8 cellular contexts compared by ENCODE assay signal in the genomic region with DNA sequence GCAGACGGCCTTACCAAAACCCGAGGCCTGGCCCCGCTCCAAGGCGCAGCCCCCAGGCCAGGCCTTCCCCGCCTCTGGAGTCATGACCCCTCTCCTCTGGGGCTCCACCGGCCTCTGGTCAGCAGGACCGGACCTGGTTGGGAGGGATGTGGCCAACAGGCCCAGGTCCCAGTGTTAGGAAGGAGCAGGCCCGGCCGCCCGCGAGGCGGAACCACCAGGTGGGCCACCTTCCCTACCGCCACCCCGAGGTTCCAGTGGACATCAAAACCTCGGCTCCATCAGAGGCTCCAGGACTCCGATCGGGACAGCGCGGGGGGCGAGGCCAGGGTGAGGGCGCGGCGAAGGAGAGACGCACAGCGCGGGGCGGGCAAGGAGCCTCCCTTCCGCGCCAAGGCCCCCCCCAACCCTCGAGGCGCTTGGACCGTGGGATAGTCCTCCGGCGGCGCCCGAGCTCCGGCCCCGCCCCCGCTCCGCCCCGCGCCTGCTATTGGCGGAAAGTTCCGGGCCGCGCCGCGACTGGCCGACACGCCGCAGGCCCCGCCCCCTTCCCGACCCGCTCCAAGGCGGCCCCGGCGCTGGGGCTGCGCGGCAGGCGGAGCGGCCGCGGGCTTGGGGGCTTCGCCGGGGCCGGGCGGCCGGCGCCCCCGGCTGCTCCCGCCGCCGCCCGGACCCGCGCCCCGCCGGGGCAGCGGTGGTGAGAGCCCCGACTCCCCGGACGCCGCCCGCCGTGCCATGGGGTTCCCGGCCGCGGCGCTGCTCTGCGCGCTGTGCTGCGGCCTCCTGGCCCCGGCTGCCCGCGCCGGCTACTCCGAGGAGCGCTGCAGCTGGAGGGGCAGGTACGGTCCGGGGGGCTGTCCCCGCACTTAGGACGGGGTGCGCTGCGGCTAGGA. TPM values are rescaled to one million over a fixed set of nuclear protein-coding genes. Genes with fewer than 3 reads are reported as not detected.
DNase-seq lines count a peak whose midpoint lies in the region; ATAC-seq and TF ChIP-seq lines count a peak whose summit lies in the region.

A gene (plus strand): TSS at position 561 of the 890 bp plus-strand sequence. CDS start 172 bp downstream, at position 733.

- peak within 1 kb of the TSS; percentile 45 for H3K4me3 ChIP-seq in GM12875 (ENCODE audit: low read depth, low read length)

- ATAC-seq in HG02885 (IDR thresholded peaks at IDR 0.05; ENCODE audit: poor library complexity, unreplicated experiment) (peak; percentile 81), GM18873 (IDR thresholded peaks at IDR 0.05; ENCODE audit: low FRiP score, unreplicated experiment) (no peak)

- DNase-seq in NCI-H460 (ENCODE audit: extremely low read depth, low read depth) (peak; percentile 86), dedifferentiated amniotic fluid mesenchymal stem cell (ENCODE audit: extremely low spot score) (peak; percentile 76), left kidney (ENCODE audit: low read depth, low spot score) (peak; percentile 95)
- DNase-seq in activated CD4-positive, alpha-beta T cell treated with anti-CD3 and anti-CD28 coated beads, Interleukin-2, amount 50 U/mL, for 24 hours (ENCODE audit: low read depth in 1 of 2, low spot score in 1 of 2) = peak; percentile 76 to 81
- peak; percentile 85 for DNase-seq in stimulated activated CD4-positive, alpha-beta T cell treated with anti-CD3 and anti-CD28 coated beads, Interleukin-1b, Interleukin-23, amount 100 ng/mL, for 48 hours

- TF ChIP-seq CTCF in GM12875 (IDR thresholded peaks at IDR 0.05; ENCODE audit: borderline replicate concordance, insufficient read depth, low read depth, low read length) = no peak

RNA-seq across cellular contexts. Expression of the gene that starts here (rescaled TPM):
- total RNA-seq in NCI-H460 (2014; rRNA removed; shearing (Covaris generic)) = 30.3 and 61.8 TPM in 2 replicates
- 187 and 277 TPM in 2 replicates for polyA plus RNA-seq in NCI-H460 (2014; cell fraction: nucleus; rRNA removed)
